ENCODE assay signal across 23 cellular contexts in the genomic region with DNA sequence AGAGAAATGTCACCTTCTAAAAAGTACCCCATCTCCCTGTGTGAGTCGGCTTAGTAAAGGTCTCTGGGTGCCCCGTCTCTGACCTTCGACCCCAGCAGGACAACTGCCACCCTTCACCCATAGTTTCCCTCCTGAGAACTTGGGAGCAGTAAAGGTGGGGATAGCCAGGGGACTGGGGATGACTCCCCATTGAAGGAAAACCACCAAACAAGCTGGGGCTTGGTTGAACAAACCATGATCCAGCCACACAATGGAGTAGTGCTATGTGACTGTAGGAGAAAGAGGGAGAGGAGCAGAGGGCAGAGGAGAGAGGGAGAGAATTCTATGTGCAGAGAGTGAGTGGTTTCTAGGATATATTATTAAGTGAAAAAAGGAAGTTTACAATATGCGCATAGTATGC. TPM values are rescaled to one million over a fixed set of nuclear protein-coding genes. Genes with fewer than 3 reads are reported as not detected.
"Had no signal": no experiment of that assay in that cellular context is flagged by ENCODE, and none has a peak within 500 bp of the region (broad histone marks: within the 10 kb centered on the region; RNA-seq: fewer than 3 reads in every experiment).

No MANE protein-coding gene starts in this region.

- H3K27me3 Mint-ChIP-seq: stimulated activated naive CD8-positive, alpha-beta T cell treated with anti-CD3 and anti-CD28 coated beads, Interleukin-15, amount 100 ng/mL, for 72 hours had no signal

- FAIRE-seq: endometrium had no signal

- H3K4me1 ChIP-seq: esophagus muscularis mucosa, gastroesophageal sphincter, left ventricle myocardium inferior, right atrium auricular region, sigmoid colon, transverse colon, vagina had no signal

- DNase-seq: effector memory CD4-positive, alpha-beta T cell; glutamatergic neuron; left ventricle myocardium inferior; mucosa of descending colon; naive thymus-derived CD8-positive, alpha-beta T cell; sigmoid colon; stimulated activated CD4-positive, alpha-beta T cell treated with anti-CD3 and anti-CD28 coated beads, Interleukin-2, amount 100 ng/mL, for 24 hours; stimulated activated CD4-positive, alpha-beta T cell treated with anti-CD3 and anti-CD28 coated beads, Interleukin-4, amount 100 ng/mL, for 4 hours; stimulated activated naive B cell treated with anti-CD40 and anti-IgM and Interleukin-4, amounts not matched to agents 10 μg/mL and 1 μg/mL and 100 μg/mL, for 72 hours; stimulated activated naive CD8-positive, alpha-beta T cell treated with anti-CD3 and anti-CD28 coated beads, Interleukin-15, amount 100 ng/mL, for 72 hours; transverse colon had no signal

- H3K9me3 ChIP-seq: esophagus muscularis mucosa, gastroesophageal sphincter, left ventricle myocardium inferior, mucosa of descending colon, neutrophil, right atrium auricular region, sigmoid colon, thoracic aorta, transverse colon, vagina had no signal

- H3K27ac Mint-ChIP-seq: stimulated activated naive B cell treated with anti-CD40 and anti-IgM and Interleukin-4, amounts not matched to agents 10 μg/mL and 1 μg/mL and 100 μg/mL, for 72 hours had no signal

- H3K4me3 Mint-ChIP-seq: naive thymus-derived CD8-positive, alpha-beta T cell; stimulated activated naive B cell treated with anti-CD40 and anti-IgM and Interleukin-4, amounts not matched to agents 10 μg/mL and 1 μg/mL and 100 μg/mL, for 72 hours; stimulated activated naive CD8-positive, alpha-beta T cell treated with anti-CD3 and anti-CD28 coated beads, Interleukin-15, amount 100 ng/mL, for 72 hours had no signal

- H3K4me3 ChIP-seq: esophagus muscularis mucosa, gastroesophageal sphincter, left ventricle myocardium inferior, lung, mucosa of descending colon, right atrium auricular region, sigmoid colon, skin epidermis, thoracic aorta, transverse colon, vagina had no signal

- H3K4me1 Mint-ChIP-seq: stimulated activated naive CD8-positive, alpha-beta T cell treated with anti-CD3 and anti-CD28 coated beads, Interleukin-15, amount 100 ng/mL, for 72 hours had no signal

- ATAC-seq: gastroesophageal sphincter; mucosa of descending colon; naive thymus-derived CD8-positive, alpha-beta T cell; stimulated activated naive B cell treated with anti-CD40 and anti-IgM and Interleukin-4, amounts not matched to agents 10 μg/mL and 1 μg/mL and 100 μg/mL, for 72 hours; stimulated activated naive CD8-positive, alpha-beta T cell treated with anti-CD3 and anti-CD28 coated beads, Interleukin-15, amount 100 ng/mL, for 72 hours had no signal

- H3K36me3 ChIP-seq: esophagus muscularis mucosa, gastroesophageal sphincter, left ventricle myocardium inferior, neutrophil, right atrium auricular region, sigmoid colon, thoracic aorta, transverse colon, vagina had no signal

- H3K27ac ChIP-seq: epithelial cell of prostate, esophagus muscularis mucosa, gastroesophageal sphincter, left ventricle myocardium inferior, neutrophil, right atrium auricular region, sigmoid colon, skin epidermis, thoracic aorta, transverse colon, vagina had no signal

- H3K36me3 Mint-ChIP-seq: naive thymus-derived CD8-positive, alpha-beta T cell had no signal

- H3K27me3 ChIP-seq: esophagus muscularis mucosa, gastroesophageal sphincter, right atrium auricular region, sigmoid colon, transverse colon, vagina had no signal

- H3K9me3 Mint-ChIP-seq: stimulated activated naive B cell treated with anti-CD40 and anti-IgM and Interleukin-4, amounts not matched to agents 10 μg/mL and 1 μg/mL and 100 μg/mL, for 72 hours; stimulated activated naive CD8-positive, alpha-beta T cell treated with anti-CD3 and anti-CD28 coated beads, Interleukin-15, amount 100 ng/mL, for 72 hours had no signal

RNA-seq across cellular contexts. Expression of a gene that starts 51.5 kb away (rescaled TPM):
- total RNA-seq: naive thymus-derived CD8-positive, alpha-beta T cell; posterior vena cava; right atrium auricular region; subcutaneous adipose tissue; thoracic aorta had no signal
